Comparison of ENCODE assay signal across 18 cellular contexts in the genomic region with DNA sequence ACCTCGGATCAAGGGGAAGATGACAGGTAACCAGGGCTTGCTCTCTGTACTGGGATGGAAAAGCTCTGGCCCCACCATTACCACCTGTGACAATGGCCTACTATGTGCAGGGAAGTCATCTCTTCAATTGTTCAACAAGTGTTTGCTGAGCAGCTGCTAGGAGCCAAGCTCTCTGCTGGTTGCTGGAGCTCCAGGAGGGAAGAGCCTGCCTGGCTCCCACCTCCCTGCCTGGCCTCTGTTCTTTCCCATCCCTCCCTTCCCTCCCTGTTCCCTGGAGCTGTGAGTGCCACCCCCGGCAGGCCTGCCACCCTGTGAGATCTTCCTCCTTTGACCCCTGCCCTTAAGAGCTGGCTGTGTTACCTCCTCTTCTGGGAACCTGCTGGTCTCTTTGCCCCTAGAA. TPM values are rescaled to one million over a fixed set of nuclear protein-coding genes. Genes with fewer than 3 reads are reported as not detected.
DNase-seq lines count a peak whose midpoint lies in the region; ATAC-seq and TF ChIP-seq lines count a peak whose summit lies in the region.
"Had no signal": no experiment of that assay in that cellular context is flagged by ENCODE, and none has a peak within 500 bp of the region (broad histone marks: within the 10 kb centered on the region; RNA-seq: fewer than 3 reads in every experiment).

No MANE protein-coding gene starts in this region.

- H3K9me3 ChIP-seq in CD8-positive, alpha-beta T cell (ENCODE audit: low read length), result no peaks in the 10 kb centered on the region
- peaks cover 8% of the 10 kb centered on the region for H3K9me3 ChIP-seq in mesenchymal stem cell (ENCODE audit: control insufficient read depth, low read length)

- no peaks in the 10 kb centered on the region for H3K36me3 ChIP-seq in CD8-positive, alpha-beta T cell (ENCODE audit: insufficient read depth, low read length)
- no peaks in the 10 kb centered on the region for H3K36me3 ChIP-seq in mesenchymal stem cell (ENCODE audit: control insufficient read depth in 1 of 2, insufficient read depth in 2 of 2, low read depth in 1 of 2, low read length in 2 of 2)
- H3K36me3 ChIP-seq: esophagus muscularis mucosa, MG63 had no signal

- H2AK5ac ChIP-seq in mesenchymal stem cell (ENCODE audit: low read length, severe bottlenecking), result peak overlapping the region; percentile 3

- DNase-seq in T-helper 1 cell, result no peak
- DNase-seq in CD8-positive, alpha-beta T cell, result no peak
- no peak for DNase-seq in activated T-cell treated with anti-CD3 and anti-CD28 coated beads, Interleukin-2, amount 50 U/mL, for 72 hours
- DNase-seq in mesenchymal stem cell, result no peak
- no peak for DNase-seq in kidney tubule cell (ENCODE audit: low spot score)
- DNase-seq in NCI-H1092 (lab: John Stamatoyannopoulos, UW), result no peak
- no peak for DNase-seq in NCI-H146 (lab: John Stamatoyannopoulos, UW)
- DNase-seq: 8988T, NCI-H2081, NCI-H526, T-helper 17 cell had no signal

- H4K91ac ChIP-seq in mesenchymal stem cell (ENCODE audit: low read length), result peak overlapping the region; percentile 5

- H3K27ac Mint-ChIP-seq in T-helper 1 cell treated with Interleukin-12 subunit alpha and Interleukin-12 subunit beta and Interleukin-4 antibody, amounts not matched to agents 30 μg/mL and 1 μg/mL, for 36 hours, result no peak overlapping the region
- peak overlapping the region; percentile 94 for H3K27ac Mint-ChIP-seq in CD8-positive, alpha-beta T cell
- H3K27ac Mint-ChIP-seq in activated T-cell treated with anti-CD3 and anti-CD28 coated beads, Interleukin-2, amount 50 U/mL, for 72 hours, result peak overlapping the region; percentile 57
- H3K27ac Mint-ChIP-seq: CD14-positive monocyte, mesothelial cell of epicardium, T-helper 17 cell had no signal

- H3K9ac ChIP-seq in mesenchymal stem cell (ENCODE audit: low read length), result peak overlapping the region; percentile 67

- no peak overlapping the region for H2AFZ ChIP-seq in mesenchymal stem cell (ENCODE audit: low read depth, low read length)

- POLR2A ChIA-PET in CD8-positive, alpha-beta T cell (lab: Charles Lee), result interaction anchor here (0.6 to 5.2 kb wide), 15 partner anchors 8 to 145 kb away, joined by 3 to 56 read pairs (median 4); a partner anchor contains a TSS

- no peak overlapping the region for H3K23ac ChIP-seq in mesenchymal stem cell (ENCODE audit: low read length in 2 of 2)

- no peak for ATAC-seq in CD8-positive, alpha-beta T cell
- no peak for ATAC-seq in activated T-cell treated with anti-CD3 and anti-CD28 coated beads, Interleukin-2, amount 50 U/mL, for 72 hours (replicated peaks in 1 of 2)
- ATAC-seq: sciatic nerve had no signal

- H3K27me3 ChIP-seq in CD8-positive, alpha-beta T cell (ENCODE audit: insufficient read depth, low read length), result no peaks in the 10 kb centered on the region
- no peaks in the 10 kb centered on the region for H3K27me3 ChIP-seq in mesenchymal stem cell (ENCODE audit: control insufficient read depth in 1 of 2, insufficient read depth in 1 of 2, low read length in 2 of 2)
- H3K27me3 ChIP-seq: esophagus muscularis mucosa, MG63 had no signal

- H3K36me3 Mint-ChIP-seq in T-helper 1 cell treated with Interleukin-12 subunit alpha and Interleukin-12 subunit beta and Interleukin-4 antibody, amounts not matched to agents 30 μg/mL and 1 μg/mL, for 36 hours (ENCODE audit: low read depth), result no peaks in the 10 kb centered on the region
- H3K36me3 Mint-ChIP-seq in CD8-positive, alpha-beta T cell, result peaks cover 11% of the 10 kb centered on the region
- H3K36me3 Mint-ChIP-seq in activated T-cell treated with anti-CD3 and anti-CD28 coated beads, Interleukin-2, amount 50 U/mL, for 72 hours (ENCODE audit: insufficient read depth in 2 of 2), result peaks cover 0 to 2% of the 10 kb centered on the region in 2 donors
- H3K36me3 Mint-ChIP-seq: CD14-positive monocyte, mesothelial cell of epicardium, type B pancreatic cell had no signal

- CTCF ChIA-PET in CD8-positive, alpha-beta T cell (lab: Charles Lee), result interaction anchor here (0.8 to 2.2 kb wide), 12 partner anchors 10 to 221 kb away, joined by 3 to 7 read pairs (median 4); no protein-coding TSS in a partner anchor

- peak overlapping the region in 1 of 2 experiments; percentile 43 for H3K4ac ChIP-seq in mesenchymal stem cell (ENCODE audit: low read depth in 1 of 2, low read length in 2 of 2)

- H2BK120ac ChIP-seq in mesenchymal stem cell (ENCODE audit: low read depth, low read length), result peak overlapping the region; percentile 64

- 57% methylated on average over 2 of the region's 2 CpGs for WGBS in mesenchymal stem cell

- peaks cover 6% of the 10 kb centered on the region for H3K9me3 Mint-ChIP-seq in T-helper 1 cell treated with Interleukin-12 subunit alpha and Interleukin-12 subunit beta and Interleukin-4 antibody, amounts not matched to agents 30 μg/mL and 1 μg/mL, for 36 hours
- peaks cover 3% of the 10 kb centered on the region for H3K9me3 Mint-ChIP-seq in CD8-positive, alpha-beta T cell
- peaks cover 3 to 5% of the 10 kb centered on the region in 2 donors for H3K9me3 Mint-ChIP-seq in activated T-cell treated with anti-CD3 and anti-CD28 coated beads, Interleukin-2, amount 50 U/mL, for 72 hours
- H3K9me3 Mint-ChIP-seq: type B pancreatic cell had no signal

- H2BK15ac ChIP-seq in mesenchymal stem cell (ENCODE audit: low read depth, poor library complexity, severe bottlenecking), result no peak overlapping the region

- intact Hi-C loops in CD8-positive, alpha-beta T cell (cut with DNase I, micrococcal nuclease), result loop anchor here (2.0 to 10.0 kb wide), 8 partner anchors 21 to 781 kb away; a partner anchor contains a TSS

- H3K79me1 ChIP-seq in mesenchymal stem cell (replicated peaks; ENCODE audit: low read length, poor library complexity, severe bottlenecking), result no peaks in the 10 kb centered on the region

- H3K4me2 ChIP-seq in mesenchymal stem cell (ENCODE audit: low read length, poor library complexity, severe bottlenecking), result no peak overlapping the region

- peaks cover 34% of the 10 kb centered on the region for H3K4me1 Mint-ChIP-seq in T-helper 1 cell treated with Interleukin-12 subunit alpha and Interleukin-12 subunit beta and Interleukin-4 antibody, amounts not matched to agents 30 μg/mL and 1 μg/mL, for 36 hours (ENCODE audit: low read depth)
- peaks cover 68% of the 10 kb centered on the region for H3K4me1 Mint-ChIP-seq in CD8-positive, alpha-beta T cell (ENCODE audit: low read depth)
- H3K4me1 Mint-ChIP-seq in activated T-cell treated with anti-CD3 and anti-CD28 coated beads, Interleukin-2, amount 50 U/mL, for 72 hours (ENCODE audit: low read depth), result peaks cover 53% of the 10 kb centered on the region

- peak overlapping the region; percentile 37 to 71 for H3K18ac ChIP-seq in mesenchymal stem cell (ENCODE audit: low read depth in 1 of 2, low read length in 2 of 2)

- TF ChIP-seq CTCF in CD8-positive, alpha-beta T cell (IDR thresholded peaks at IDR 0.05), result no peak

- peak overlapping the region; percentile 38 to 78 for H2BK12ac ChIP-seq in mesenchymal stem cell (ENCODE audit: low read length in 2 of 2)

- no peaks in the 10 kb centered on the region for H3K27me3 Mint-ChIP-seq in T-helper 1 cell treated with Interleukin-12 subunit alpha and Interleukin-12 subunit beta and Interleukin-4 antibody, amounts not matched to agents 30 μg/mL and 1 μg/mL, for 36 hours (ENCODE audit: low read depth)
- H3K27me3 Mint-ChIP-seq in CD8-positive, alpha-beta T cell (ENCODE audit: low read depth), result no peaks in the 10 kb centered on the region
- H3K27me3 Mint-ChIP-seq in activated T-cell treated with anti-CD3 and anti-CD28 coated beads, Interleukin-2, amount 50 U/mL, for 72 hours (ENCODE audit: low read depth), result no peaks in the 10 kb centered on the region
- H3K27me3 Mint-ChIP-seq: T-helper 17 cell, type B pancreatic cell had no signal

- peak overlapping the region; percentile 56 for H3K27ac ChIP-seq in CD8-positive, alpha-beta T cell (ENCODE audit: low read depth, low read length)
- no peak overlapping the region for H3K27ac ChIP-seq in mesenchymal stem cell (ENCODE audit: low read length, poor library complexity, severe bottlenecking)
- H3K27ac ChIP-seq: esophagus muscularis mucosa had no signal

- H2BK5ac ChIP-seq in mesenchymal stem cell (ENCODE audit: low read depth, low read length, poor library complexity, severe bottlenecking), result no peak overlapping the region

- peaks cover 50% of the 10 kb centered on the region for H3K4me1 ChIP-seq in CD8-positive, alpha-beta T cell (ENCODE audit: insufficient read depth, low read length)
- H3K4me1 ChIP-seq in mesenchymal stem cell (ENCODE audit: control insufficient read depth, insufficient read depth, low read depth, low read length), result peaks cover 11% of the 10 kb centered on the region

- H4K8ac ChIP-seq in mesenchymal stem cell (ENCODE audit: low read length), result peak overlapping the region; percentile 66

- peak overlapping the region; percentile 8 for H3K4me3 Mint-ChIP-seq in T-helper 1 cell treated with Interleukin-12 subunit alpha and Interleukin-12 subunit beta and Interleukin-4 antibody, amounts not matched to agents 30 μg/mL and 1 μg/mL, for 36 hours
- H3K4me3 Mint-ChIP-seq in CD8-positive, alpha-beta T cell, result peak overlapping the region; percentile 88
- H3K4me3 Mint-ChIP-seq in activated T-cell treated with anti-CD3 and anti-CD28 coated beads, Interleukin-2, amount 50 U/mL, for 72 hours, result peak overlapping the region; percentile 44 to 87

- H3K14ac ChIP-seq in mesenchymal stem cell (ENCODE audit: low read length in 2 of 2), result no peak overlapping the region

- H3K4me3 ChIP-seq in CD8-positive, alpha-beta T cell (ENCODE audit: low read depth, low read length), result peak overlapping the region; percentile 66
- no peak overlapping the region for H3K4me3 ChIP-seq in mesenchymal stem cell (ENCODE audit: insufficient read depth in 1 of 2, low read depth in 1 of 2, low read length in 2 of 2)
- H3K4me3 ChIP-seq: esophagus muscularis mucosa, MG63 had no signal

RNA-seq across cellular contexts. Expression of a gene that starts 59.7 kb away (rescaled TPM):
- total RNA-seq in CD8-positive, alpha-beta T cell, result 10 to 100 TPM; 21.7 to 25.1 TPM
- total RNA-seq in activated T-cell treated with anti-CD3 and anti-CD28 coated beads, Interleukin-2, amount 50 U/mL, for 72 hours, result 1 to 10 TPM; 4.2 to 4.6 TPM
- 26.8 TPM for polyA plus RNA-seq in mesenchymal stem cell (2013, experiment 1 of 2)
- polyA plus RNA-seq in mesenchymal stem cell (2013, experiment 2 of 2), result 26.3 TPM

Comparison
In these comparisons a context has a peak if more than half of its experiments do, and no peak if none do; other contexts are left out.
1. H3K4me3 Mint-ChIP-seq: peak in every context shown above with its lines; median percentile 88 in CD8-positive, alpha-beta T cell; 66 in activated T-cell treated with anti-CD3 and anti-CD28 coated beads, Interleukin-2, amount 50 U/mL, for 72 hours; 8 in T-helper 1 cell treated with Interleukin-12 subunit alpha and Interleukin-12 subunit beta and Interleukin-4 antibody, amounts not matched to agents 30 μg/mL and 1 μg/mL, for 36 hours.
2. RNA of a gene that starts 59.7 kb away (total RNA-seq): 21.7 to 25.1 TPM in CD8-positive, alpha-beta T cell; 4.2 to 4.6 TPM in activated T-cell treated with anti-CD3 and anti-CD28 coated beads, Interleukin-2, amount 50 U/mL, for 72 hours; every median in the first group is over 4 times any median in the second.